Comparison of ENCODE assay signal across 9 cellular contexts in the genomic region with DNA sequence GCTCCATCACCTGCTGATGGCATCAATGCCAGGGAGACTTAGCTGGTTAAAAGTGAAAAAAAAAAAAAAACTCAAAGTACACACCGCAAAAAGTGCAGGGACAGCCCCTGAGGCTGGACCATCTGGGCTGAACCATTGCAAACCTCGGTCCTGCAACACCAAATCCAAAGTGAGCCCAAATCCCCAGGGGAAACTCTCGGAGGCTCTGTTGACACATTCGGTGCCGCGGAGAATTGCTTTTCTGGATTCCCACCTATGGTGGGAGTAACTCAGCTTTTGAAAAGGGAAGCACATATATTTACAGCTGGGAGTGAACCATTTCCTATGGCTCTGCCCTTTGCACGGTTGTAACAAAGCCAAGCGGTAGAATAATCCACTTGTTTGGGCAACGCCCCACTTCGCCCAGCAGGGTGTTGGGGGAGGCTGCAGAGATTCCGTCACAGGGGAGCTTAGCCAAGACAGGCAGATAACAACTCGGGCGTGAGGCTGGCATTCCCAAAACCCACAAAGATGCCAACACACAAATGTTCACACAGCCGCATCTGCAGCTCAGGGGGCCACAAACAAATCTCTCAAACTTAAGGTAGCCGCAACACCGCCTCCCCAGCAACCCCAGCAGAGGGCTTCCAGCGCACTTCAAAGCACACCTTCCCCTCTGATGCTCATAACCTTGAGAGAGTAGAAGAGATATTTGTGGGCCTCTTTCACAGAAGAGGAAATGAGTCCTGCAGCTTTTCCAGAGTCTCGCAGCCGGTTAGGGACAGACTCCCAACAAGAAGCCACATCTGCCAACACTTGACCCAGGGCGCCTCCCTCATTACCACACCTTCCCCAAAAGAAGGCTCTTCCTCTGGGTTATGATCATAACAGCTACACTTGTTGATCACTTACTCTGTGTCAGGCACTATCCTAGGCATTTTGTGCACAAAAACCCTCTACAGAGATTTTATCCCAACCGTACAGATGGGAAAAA. TPM values are rescaled to one million over a fixed set of nuclear protein-coding genes. Genes with fewer than 3 reads are reported as not detected.
DNase-seq lines count a peak whose midpoint lies in the region; ATAC-seq, FAIRE-seq and TF ChIP-seq lines count a peak whose summit lies in the region.
"Had no signal": no experiment of that assay in that cellular context is flagged by ENCODE, and none has a peak within 500 bp of the region (broad histone marks: within the 10 kb centered on the region; RNA-seq: fewer than 3 reads in every experiment).

No MANE protein-coding gene starts in this region.

- peak overlapping the region; percentile 66 for H3K27ac ChIP-seq in RWPE1

- POLR2A ChIA-PET in RWPE1 (lab: Yijun Ruan, JAX; ENCODE audit: low non-redundant PET), result no interaction called here

- H3K4me3 Mint-ChIP-seq in CD14-positive monocyte, result no peak overlapping the region

- H3K27me3 Mint-ChIP-seq in CD14-positive monocyte (ENCODE audit: low read depth in 3 of 3), result peaks cover 0 to 2% (median 0%) of the 10 kb centered on the region in 3 donors

- peaks cover 0 to 3% (median 0%) of the 10 kb centered on the region in 7 donors for H3K9me3 Mint-ChIP-seq in CD14-positive monocyte

- DNase-seq in CD14-positive monocyte (ENCODE audit: low spot score) (no peak), GM19239 (ENCODE audit: insufficient read length, low spot score) (no peak), RWPE1 (ENCODE audit: low spot score) (no peak), iris pigment epithelial cell (ENCODE audit: low read depth) (peak; percentile 23), ecto neural progenitor cell (ENCODE audit: low spot score) (no peak), inferior parietal cortex (ENCODE audit: extremely low spot score) (no peak)
- DNase-seq: hippocampal formation had no signal

- intact Hi-C loops in CD14-positive monocyte (cut with micrococcal nuclease), result no loop called here

- ATAC-seq in HG03159 (IDR thresholded peaks at IDR 0.05; ENCODE audit: unreplicated experiment) (no peak), HG02884 (IDR thresholded peaks at IDR 0.05; ENCODE audit: unreplicated experiment) (no peak)

- peaks cover 46 to 57% of the 10 kb centered on the region in 2 donors for H3K36me3 Mint-ChIP-seq in CD14-positive monocyte

- FAIRE-seq in GM19239 (lab: Jason Lieb, UNC), result peak; percentile 57

- peaks cover 2% of the 10 kb centered on the region for H3K4me1 Mint-ChIP-seq in CD14-positive monocyte

- CTCF ChIA-PET in RWPE1 (lab: Yijun Ruan, JAX), result no interaction called here

- TF ChIP-seq CTCF in CD14-positive monocyte (IDR thresholded peaks at IDR 0.05) (no peak), RWPE1 (conservative IDR thresholded peaks at IDR 0.05; ENCODE audit: low read depth) (no peak)

- H3K27ac Mint-ChIP-seq in CD14-positive monocyte, result peak overlapping the region in 4 of 7 donors; percentile 5 to 68 (median 28)

RNA-seq across cellular contexts. Expression of gene ZC3H12D, which starts 11.4 kb away (rescaled TPM):
- 1 to 10 TPM in 1 of 2 donors, under 1 TPM in 1; 0.96 to 1.2 TPM for polyA plus RNA-seq in CD14-positive monocyte
